In the genomic region with DNA sequence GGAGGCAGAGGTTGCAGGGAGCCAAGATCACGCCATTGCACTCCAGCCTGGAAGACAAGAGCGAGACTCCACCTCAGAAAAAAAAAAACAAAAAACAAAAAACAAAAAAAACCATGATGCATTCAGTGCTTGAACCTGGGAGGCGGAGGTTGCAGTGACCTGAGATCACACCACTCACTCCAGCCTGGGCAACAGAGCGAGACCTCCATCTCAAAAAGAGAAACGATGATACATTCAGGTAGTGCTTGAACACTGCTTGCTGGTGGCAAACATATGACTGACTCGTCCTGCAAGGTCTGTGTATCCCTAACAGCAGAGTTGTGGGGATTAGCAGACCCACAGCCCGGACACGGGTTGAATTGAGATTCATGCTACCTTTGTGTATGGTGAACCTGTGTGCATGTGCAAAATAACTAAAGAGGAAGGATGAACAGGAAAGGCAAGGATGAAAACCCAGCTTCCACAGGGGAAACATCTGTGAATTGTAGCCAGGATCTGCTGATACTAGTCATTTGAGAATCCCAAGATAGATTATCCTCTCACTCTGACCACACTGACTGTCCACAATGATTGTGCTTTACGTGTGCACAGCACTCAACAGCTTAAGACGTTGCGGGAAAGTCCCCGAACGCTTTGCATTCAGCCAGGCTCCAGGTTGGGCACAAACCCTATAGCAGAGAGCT, we compare ENCODE assay signal across 1 cellular context.
A peak's percentile ranks its signal among the peaks of the same experiment; 100 is the strongest.
TF ChIP-seq lines count a peak whose summit lies in the region.

No MANE protein-coding gene starts in this region.

TF ChIP-seq in GM12878, 131 proteins besides CTCF, POLR2A, EP300 and RAD21 (continued from another document and continues in another):
- TF ChIP-seq, protein P1, sequence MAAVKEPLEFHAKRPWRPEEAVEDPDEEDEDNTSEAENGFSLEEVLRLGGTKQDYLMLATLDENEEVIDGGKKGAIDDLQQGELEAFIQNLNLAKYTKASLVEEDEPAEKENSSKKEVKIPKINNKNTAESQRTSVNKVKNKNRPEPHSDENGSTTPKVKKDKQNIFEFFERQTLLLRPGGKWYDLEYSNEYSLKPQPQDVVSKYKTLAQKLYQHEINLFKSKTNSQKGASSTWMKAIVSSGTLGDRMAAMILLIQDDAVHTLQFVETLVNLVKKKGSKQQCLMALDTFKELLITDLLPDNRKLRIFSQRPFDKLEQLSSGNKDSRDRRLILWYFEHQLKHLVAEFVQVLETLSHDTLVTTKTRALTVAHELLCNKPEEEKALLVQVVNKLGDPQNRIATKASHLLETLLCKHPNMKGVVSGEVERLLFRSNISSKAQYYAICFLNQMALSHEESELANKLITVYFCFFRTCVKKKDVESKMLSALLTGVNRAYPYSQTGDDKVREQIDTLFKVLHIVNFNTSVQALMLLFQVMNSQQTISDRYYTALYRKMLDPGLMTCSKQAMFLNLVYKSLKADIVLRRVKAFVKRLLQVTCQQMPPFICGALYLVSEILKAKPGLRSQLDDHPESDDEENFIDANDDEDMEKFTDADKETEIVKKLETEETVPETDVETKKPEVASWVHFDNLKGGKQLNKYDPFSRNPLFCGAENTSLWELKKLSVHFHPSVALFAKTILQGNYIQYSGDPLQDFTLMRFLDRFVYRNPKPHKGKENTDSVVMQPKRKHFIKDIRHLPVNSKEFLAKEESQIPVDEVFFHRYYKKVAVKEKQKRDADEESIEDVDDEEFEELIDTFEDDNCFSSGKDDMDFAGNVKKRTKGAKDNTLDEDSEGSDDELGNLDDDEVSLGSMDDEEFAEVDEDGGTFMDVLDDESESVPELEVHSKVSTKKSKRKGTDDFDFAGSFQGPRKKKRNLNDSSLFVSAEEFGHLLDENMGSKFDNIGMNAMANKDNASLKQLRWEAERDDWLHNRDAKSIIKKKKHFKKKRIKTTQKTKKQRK (IDR thresholded peaks at IDR 0.05; ENCODE audit: low read depth, low read length): no peak
- TF ChIP-seq WRNIP1 (IDR thresholded peaks at IDR 0.05; ENCODE audit: borderline replicate concordance, low read depth, low read length): no peak
- TF ChIP-seq BMI1 (IDR thresholded peaks at IDR 0.05; ENCODE audit: borderline replicate concordance): peak; percentile 59; the same call in 1 of the 2 replicates
- no peak for TF ChIP-seq CBX3 (IDR thresholded peaks at IDR 0.05; ENCODE audit: borderline replicate concordance, low read depth)
- no peak for TF ChIP-seq YBX1 (IDR thresholded peaks at IDR 0.05)
- TF ChIP-seq SREBF1 (IDR thresholded peaks at IDR 0.05; ENCODE audit: low read length): peak; percentile 27; the same call in 1 of the 2 replicates
- peak in 1 of 2 experiments; percentile 53; a peak in 1 of 4 replicates for TF ChIP-seq CEBPB (IDR thresholded peaks at IDR 0.05; ENCODE audit: borderline replicate concordance in 1 of 2, low read depth in 2 of 2, low read length in 2 of 2)
- peak in 1 of 2 experiments; percentile 80; a peak in 2 of 4 replicates for TF ChIP-seq ETV6 (conservative IDR thresholded peaks at IDR 0.05 in 1 of 2, IDR thresholded peaks at IDR 0.05 in 1 of 2; ENCODE audit: borderline replicate concordance in 1 of 2, low read depth in 1 of 2)
- peak; percentile 62; the same call in 1 of the 2 replicates for TF ChIP-seq TCF7 (IDR thresholded peaks at IDR 0.05; ENCODE audit: borderline replicate concordance)
- TF ChIP-seq, protein P2, sequence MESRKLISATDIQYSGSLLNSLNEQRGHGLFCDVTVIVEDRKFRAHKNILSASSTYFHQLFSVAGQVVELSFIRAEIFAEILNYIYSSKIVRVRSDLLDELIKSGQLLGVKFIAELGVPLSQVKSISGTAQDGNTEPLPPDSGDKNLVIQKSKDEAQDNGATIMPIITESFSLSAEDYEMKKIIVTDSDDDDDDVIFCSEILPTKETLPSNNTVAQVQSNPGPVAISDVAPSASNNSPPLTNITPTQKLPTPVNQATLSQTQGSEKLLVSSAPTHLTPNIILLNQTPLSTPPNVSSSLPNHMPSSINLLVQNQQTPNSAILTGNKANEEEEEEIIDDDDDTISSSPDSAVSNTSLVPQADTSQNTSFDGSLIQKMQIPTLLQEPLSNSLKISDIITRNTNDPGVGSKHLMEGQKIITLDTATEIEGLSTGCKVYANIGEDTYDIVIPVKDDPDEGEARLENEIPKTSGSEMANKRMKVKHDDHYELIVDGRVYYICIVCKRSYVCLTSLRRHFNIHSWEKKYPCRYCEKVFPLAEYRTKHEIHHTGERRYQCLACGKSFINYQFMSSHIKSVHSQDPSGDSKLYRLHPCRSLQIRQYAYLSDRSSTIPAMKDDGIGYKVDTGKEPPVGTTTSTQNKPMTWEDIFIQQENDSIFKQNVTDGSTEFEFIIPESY (IDR thresholded peaks at IDR 0.05): no peak
- TF ChIP-seq SUPT20H (IDR thresholded peaks at IDR 0.05; ENCODE audit: borderline replicate concordance, control insufficient read depth, low read depth, low read length): no peak
- TF ChIP-seq, protein P3, sequence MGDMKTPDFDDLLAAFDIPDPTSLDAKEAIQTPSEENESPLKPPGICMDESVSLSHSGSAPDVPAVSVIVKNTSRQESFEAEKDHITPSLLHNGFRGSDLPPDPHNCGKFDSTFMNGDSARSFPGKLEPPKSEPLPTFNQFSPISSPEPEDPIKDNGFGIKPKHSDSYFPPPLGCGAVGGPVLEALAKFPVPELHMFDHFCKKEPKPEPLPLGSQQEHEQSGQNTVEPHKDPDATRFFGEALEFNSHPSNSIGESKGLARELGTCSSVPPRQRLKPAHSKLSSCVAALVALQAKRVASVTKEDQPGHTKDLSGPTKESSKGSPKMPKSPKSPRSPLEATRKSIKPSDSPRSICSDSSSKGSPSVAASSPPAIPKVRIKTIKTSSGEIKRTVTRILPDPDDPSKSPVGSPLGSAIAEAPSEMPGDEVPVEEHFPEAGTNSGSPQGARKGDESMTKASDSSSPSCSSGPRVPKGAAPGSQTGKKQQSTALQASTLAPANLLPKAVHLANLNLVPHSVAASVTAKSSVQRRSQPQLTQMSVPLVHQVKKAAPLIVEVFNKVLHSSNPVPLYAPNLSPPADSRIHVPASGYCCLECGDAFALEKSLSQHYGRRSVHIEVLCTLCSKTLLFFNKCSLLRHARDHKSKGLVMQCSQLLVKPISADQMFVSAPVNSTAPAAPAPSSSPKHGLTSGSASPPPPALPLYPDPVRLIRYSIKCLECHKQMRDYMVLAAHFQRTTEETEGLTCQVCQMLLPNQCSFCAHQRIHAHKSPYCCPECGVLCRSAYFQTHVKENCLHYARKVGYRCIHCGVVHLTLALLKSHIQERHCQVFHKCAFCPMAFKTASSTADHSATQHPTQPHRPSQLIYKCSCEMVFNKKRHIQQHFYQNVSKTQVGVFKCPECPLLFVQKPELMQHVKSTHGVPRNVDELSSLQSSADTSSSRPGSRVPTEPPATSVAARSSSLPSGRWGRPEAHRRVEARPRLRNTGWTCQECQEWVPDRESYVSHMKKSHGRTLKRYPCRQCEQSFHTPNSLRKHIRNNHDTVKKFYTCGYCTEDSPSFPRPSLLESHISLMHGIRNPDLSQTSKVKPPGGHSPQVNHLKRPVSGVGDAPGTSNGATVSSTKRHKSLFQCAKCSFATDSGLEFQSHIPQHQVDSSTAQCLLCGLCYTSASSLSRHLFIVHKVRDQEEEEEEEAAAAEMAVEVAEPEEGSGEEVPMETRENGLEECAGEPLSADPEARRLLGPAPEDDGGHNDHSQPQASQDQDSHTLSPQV (IDR thresholded peaks at IDR 0.05): no peak
- TF ChIP-seq DPF2 (IDR thresholded peaks at IDR 0.05): peak; percentile 91
- peak; percentile 84 for TF ChIP-seq RUNX3 (IDR thresholded peaks at IDR 0.05; ENCODE audit: low read length)
- TF ChIP-seq HCFC1 (IDR thresholded peaks at IDR 0.05; ENCODE audit: low read length): no peak
- no peak for TF ChIP-seq MTA3 (IDR thresholded peaks at IDR 0.05; ENCODE audit: borderline replicate concordance, low read length)
- no peak for TF ChIP-seq CHD1 (IDR thresholded peaks at IDR 0.05; ENCODE audit: low read depth, low read length)
- no peak for TF ChIP-seq NFYA (IDR thresholded peaks at IDR 0.05; ENCODE audit: borderline replicate concordance, low read depth, low read length)
- TF ChIP-seq, protein P4, sequence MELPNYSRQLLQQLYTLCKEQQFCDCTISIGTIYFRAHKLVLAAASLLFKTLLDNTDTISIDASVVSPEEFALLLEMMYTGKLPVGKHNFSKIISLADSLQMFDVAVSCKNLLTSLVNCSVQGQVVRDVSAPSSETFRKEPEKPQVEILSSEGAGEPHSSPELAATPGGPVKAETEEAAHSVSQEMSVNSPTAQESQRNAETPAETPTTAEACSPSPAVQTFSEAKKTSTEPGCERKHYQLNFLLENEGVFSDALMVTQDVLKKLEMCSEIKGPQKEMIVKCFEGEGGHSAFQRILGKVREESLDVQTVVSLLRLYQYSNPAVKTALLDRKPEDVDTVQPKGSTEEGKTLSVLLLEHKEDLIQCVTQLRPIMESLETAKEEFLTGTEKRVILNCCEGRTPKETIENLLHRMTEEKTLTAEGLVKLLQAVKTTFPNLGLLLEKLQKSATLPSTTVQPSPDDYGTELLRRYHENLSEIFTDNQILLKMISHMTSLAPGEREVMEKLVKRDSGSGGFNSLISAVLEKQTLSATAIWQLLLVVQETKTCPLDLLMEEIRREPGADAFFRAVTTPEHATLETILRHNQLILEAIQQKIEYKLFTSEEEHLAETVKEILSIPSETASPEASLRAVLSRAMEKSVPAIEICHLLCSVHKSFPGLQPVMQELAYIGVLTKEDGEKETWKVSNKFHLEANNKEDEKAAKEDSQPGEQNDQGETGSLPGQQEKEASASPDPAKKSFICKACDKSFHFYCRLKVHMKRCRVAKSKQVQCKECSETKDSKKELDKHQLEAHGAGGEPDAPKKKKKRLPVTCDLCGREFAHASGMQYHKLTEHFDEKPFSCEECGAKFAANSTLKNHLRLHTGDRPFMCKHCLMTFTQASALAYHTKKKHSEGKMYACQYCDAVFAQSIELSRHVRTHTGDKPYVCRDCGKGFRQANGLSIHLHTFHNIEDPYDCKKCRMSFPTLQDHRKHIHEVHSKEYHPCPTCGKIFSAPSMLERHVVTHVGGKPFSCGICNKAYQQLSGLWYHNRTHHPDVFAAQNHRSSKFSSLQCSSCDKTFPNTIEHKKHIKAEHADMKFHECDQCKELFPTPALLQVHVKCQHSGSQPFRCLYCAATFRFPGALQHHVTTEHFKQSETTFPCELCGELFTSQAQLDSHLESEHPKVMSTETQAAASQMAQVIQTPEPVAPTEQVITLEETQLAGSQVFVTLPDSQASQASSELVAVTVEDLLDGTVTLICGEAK (IDR thresholded peaks at IDR 0.05; ENCODE audit: borderline replicate concordance): no peak
- TF ChIP-seq, protein P5, sequence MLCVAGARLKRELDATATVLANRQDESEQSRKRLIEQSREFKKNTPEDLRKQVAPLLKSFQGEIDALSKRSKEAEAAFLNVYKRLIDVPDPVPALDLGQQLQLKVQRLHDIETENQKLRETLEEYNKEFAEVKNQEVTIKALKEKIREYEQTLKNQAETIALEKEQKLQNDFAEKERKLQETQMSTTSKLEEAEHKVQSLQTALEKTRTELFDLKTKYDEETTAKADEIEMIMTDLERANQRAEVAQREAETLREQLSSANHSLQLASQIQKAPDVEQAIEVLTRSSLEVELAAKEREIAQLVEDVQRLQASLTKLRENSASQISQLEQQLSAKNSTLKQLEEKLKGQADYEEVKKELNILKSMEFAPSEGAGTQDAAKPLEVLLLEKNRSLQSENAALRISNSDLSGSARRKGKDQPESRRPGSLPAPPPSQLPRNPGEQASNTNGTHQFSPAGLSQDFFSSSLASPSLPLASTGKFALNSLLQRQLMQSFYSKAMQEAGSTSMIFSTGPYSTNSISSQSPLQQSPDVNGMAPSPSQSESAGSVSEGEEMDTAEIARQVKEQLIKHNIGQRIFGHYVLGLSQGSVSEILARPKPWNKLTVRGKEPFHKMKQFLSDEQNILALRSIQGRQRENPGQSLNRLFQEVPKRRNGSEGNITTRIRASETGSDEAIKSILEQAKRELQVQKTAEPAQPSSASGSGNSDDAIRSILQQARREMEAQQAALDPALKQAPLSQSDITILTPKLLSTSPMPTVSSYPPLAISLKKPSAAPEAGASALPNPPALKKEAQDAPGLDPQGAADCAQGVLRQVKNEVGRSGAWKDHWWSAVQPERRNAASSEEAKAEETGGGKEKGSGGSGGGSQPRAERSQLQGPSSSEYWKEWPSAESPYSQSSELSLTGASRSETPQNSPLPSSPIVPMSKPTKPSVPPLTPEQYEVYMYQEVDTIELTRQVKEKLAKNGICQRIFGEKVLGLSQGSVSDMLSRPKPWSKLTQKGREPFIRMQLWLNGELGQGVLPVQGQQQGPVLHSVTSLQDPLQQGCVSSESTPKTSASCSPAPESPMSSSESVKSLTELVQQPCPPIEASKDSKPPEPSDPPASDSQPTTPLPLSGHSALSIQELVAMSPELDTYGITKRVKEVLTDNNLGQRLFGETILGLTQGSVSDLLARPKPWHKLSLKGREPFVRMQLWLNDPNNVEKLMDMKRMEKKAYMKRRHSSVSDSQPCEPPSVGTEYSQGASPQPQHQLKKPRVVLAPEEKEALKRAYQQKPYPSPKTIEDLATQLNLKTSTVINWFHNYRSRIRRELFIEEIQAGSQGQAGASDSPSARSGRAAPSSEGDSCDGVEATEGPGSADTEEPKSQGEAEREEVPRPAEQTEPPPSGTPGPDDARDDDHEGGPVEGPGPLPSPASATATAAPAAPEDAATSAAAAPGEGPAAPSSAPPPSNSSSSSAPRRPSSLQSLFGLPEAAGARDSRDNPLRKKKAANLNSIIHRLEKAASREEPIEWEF (IDR thresholded peaks at IDR 0.05; ENCODE audit: insufficient replicate concordance, low read depth, low read length): no peak
- no peak for TF ChIP-seq TAF1 (IDR thresholded peaks at IDR 0.05; ENCODE audit: borderline replicate concordance, low read depth, low read length)
- no peak for TF ChIP-seq SPI1 (IDR thresholded peaks at IDR 0.05; ENCODE audit: borderline replicate concordance, insufficient read depth, low read depth, low read length)
- no peak for TF ChIP-seq ESRRA (IDR thresholded peaks at IDR 0.05; ENCODE audit: low read length)
- no peak for TF ChIP-seq FOS (IDR thresholded peaks at IDR 0.05; ENCODE audit: borderline replicate concordance, extremely low read depth, insufficient read length)
- no peak for TF ChIP-seq MYC (IDR thresholded peaks at IDR 0.05; ENCODE audit: insufficient read depth, insufficient read length, insufficient replicate concordance, low read length, severe bottlenecking)
- peak; percentile 99 for TF ChIP-seq PAX5 (IDR thresholded peaks at IDR 0.05; ENCODE audit: borderline replicate concordance, low read depth, low read length)
- TF ChIP-seq NFXL1 (IDR thresholded peaks at IDR 0.05; ENCODE audit: borderline replicate concordance): no peak
- TF ChIP-seq, protein P6, sequence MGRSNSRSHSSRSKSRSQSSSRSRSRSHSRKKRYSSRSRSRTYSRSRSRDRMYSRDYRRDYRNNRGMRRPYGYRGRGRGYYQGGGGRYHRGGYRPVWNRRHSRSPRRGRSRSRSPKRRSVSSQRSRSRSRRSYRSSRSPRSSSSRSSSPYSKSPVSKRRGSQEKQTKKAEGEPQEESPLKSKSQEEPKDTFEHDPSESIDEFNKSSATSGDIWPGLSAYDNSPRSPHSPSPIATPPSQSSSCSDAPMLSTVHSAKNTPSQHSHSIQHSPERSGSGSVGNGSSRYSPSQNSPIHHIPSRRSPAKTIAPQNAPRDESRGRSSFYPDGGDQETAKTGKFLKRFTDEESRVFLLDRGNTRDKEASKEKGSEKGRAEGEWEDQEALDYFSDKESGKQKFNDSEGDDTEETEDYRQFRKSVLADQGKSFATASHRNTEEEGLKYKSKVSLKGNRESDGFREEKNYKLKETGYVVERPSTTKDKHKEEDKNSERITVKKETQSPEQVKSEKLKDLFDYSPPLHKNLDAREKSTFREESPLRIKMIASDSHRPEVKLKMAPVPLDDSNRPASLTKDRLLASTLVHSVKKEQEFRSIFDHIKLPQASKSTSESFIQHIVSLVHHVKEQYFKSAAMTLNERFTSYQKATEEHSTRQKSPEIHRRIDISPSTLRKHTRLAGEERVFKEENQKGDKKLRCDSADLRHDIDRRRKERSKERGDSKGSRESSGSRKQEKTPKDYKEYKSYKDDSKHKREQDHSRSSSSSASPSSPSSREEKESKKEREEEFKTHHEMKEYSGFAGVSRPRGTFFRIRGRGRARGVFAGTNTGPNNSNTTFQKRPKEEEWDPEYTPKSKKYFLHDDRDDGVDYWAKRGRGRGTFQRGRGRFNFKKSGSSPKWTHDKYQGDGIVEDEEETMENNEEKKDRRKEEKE (IDR thresholded peaks at IDR 0.05): no peak
- no peak for TF ChIP-seq KDM1A (IDR thresholded peaks at IDR 0.05; ENCODE audit: borderline replicate concordance)
